ENCODE assay signal across 1 cellular context in genomic region chrX:50704987-50705386, GRCh38.
TF ChIP-seq lines count a peak whose summit lies in the region.

No MANE protein-coding gene starts in this region.

TF ChIP-seq in IMR-90, 13 proteins besides CTCF, POLR2A, EP300 and RAD21 (continued from another document):
- TF ChIP-seq, protein P1, sequence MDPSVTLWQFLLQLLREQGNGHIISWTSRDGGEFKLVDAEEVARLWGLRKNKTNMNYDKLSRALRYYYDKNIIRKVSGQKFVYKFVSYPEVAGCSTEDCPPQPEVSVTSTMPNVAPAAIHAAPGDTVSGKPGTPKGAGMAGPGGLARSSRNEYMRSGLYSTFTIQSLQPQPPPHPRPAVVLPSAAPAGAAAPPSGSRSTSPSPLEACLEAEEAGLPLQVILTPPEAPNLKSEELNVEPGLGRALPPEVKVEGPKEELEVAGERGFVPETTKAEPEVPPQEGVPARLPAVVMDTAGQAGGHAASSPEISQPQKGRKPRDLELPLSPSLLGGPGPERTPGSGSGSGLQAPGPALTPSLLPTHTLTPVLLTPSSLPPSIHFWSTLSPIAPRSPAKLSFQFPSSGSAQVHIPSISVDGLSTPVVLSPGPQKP (IDR thresholded peaks at IDR 0.05; ENCODE audit: borderline replicate concordance, low read depth, low read length): no peak
- TF ChIP-seq RFX5 (IDR thresholded peaks at IDR 0.05; ENCODE audit: low read depth, low read length): no peak
- no peak for TF ChIP-seq CEBPB (IDR thresholded peaks at IDR 0.05; ENCODE audit: low read depth, low read length)
- TF ChIP-seq MXI1 (IDR thresholded peaks at IDR 0.05; ENCODE audit: borderline replicate concordance, low read depth, low read length): no peak
- no peak for TF ChIP-seq MAFK (IDR thresholded peaks at IDR 0.05; ENCODE audit: low read depth, low read length)
- no peak for TF ChIP-seq RCOR1 (IDR thresholded peaks at IDR 0.05; ENCODE audit: insufficient replicate concordance, low read length)
- no peak for TF ChIP-seq NFE2L2 (IDR thresholded peaks at IDR 0.05; ENCODE audit: low read depth, low read length)
- TF ChIP-seq BHLHE40 (IDR thresholded peaks at IDR 0.05; ENCODE audit: low read depth, low read length): no peak
- TF ChIP-seq FOS (IDR thresholded peaks at IDR 0.05; ENCODE audit: low read depth, low read length): no peak
- TF ChIP-seq SMC3 (IDR thresholded peaks at IDR 0.05; ENCODE audit: low read depth, low read length): no peak
- TF ChIP-seq MAZ (IDR thresholded peaks at IDR 0.05; ENCODE audit: borderline replicate concordance, low read depth, low read length): no peak
TF ChIP-seq in IMR-90: peak in this region for 0.
